ENCODE assay signal across 14 cellular contexts in the genomic region with DNA sequence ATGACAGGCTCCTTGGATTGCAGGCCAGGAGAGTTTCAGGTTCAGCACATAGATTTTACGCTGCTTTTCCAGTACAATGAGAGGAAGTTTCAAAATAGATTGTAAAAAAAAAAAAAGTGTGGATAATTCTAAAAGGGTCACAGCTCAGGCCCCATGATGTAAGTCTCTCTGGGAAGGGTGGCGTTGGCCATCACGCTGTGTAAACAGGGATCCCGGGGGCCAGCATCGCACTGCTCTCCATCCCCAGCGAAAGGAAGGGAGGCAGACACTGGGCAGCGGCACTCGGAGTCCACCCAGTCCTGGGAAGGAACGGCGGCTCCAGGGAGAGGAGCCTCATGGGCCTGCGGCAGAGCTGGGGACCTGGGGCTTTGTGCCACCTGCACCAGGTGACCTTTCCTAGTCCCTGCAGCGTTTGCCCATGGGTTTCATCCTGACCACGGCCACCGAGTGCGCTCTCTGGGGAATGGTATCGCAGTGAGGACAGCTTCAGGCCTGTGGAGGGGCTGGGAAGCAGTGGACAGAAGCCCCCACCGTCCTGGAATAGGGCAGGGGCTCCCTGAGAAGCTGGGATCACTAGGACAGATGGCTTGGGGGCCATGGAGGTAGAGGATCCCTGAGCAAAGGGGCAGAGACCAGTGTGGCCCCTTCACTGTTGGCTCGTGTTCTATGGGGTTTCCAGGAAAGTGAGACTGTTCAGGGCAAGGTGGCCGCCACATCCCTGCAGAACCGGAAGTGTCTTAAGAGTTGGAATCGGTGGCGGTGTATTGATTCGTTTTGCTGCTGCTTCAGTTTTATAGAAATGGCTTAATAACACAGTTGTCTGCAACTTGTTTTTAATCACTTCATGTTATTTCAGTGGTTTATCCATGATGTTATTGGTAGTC. TPM values are rescaled to one million over a fixed set of nuclear protein-coding genes. Genes with fewer than 3 reads are reported as not detected.
DNase-seq lines count a peak whose midpoint lies in the region; ATAC-seq and TF ChIP-seq lines count a peak whose summit lies in the region.
"Had no signal": no experiment of that assay in that cellular context is flagged by ENCODE, and none has a peak within 500 bp of the region (broad histone marks: within the 10 kb centered on the region; RNA-seq: fewer than 3 reads in every experiment).

No MANE protein-coding gene starts in this region.

- 85% methylated on average over 19 of the region's 23 CpGs for WGBS in esophagus muscularis mucosa
- WGBS in thyroid gland, 2 donors: 78 to 82% methylated on average over 21 to 23 of the region's 23 CpGs

- H3K27me3 Mint-ChIP-seq in activated CD8-positive, alpha-beta memory T cell treated with anti-CD3 and anti-CD28 coated beads, Interleukin-2, amount 10 ng/mL, durations not matched to agents 7 days and 5 days: peaks cover 12% of the 10 kb centered on the region
- H3K27me3 Mint-ChIP-seq: B cell; naive thymus-derived CD8-positive, alpha-beta T cell had no signal

- no peak overlapping the region for H3K4me3 Mint-ChIP-seq in activated CD8-positive, alpha-beta memory T cell treated with anti-CD3 and anti-CD28 coated beads, Interleukin-2, amount 10 ng/mL, durations not matched to agents 7 days and 5 days
- H3K4me3 Mint-ChIP-seq: B cell; naive thymus-derived CD8-positive, alpha-beta T cell had no signal

- ATAC-seq in activated CD8-positive, alpha-beta memory T cell treated with anti-CD3 and anti-CD28 coated beads, Interleukin-2, amount 10 ng/mL, durations not matched to agents 7 days and 5 days: no peak
- ATAC-seq in GM19035 (IDR thresholded peaks at IDR 0.05; ENCODE audit: unreplicated experiment) (no peak), HG02571 (IDR thresholded peaks at IDR 0.05; ENCODE audit: unreplicated experiment) (no peak), HG02870 (IDR thresholded peaks at IDR 0.05; ENCODE audit: unreplicated experiment) (no peak)
- ATAC-seq: naive thymus-derived CD8-positive, alpha-beta T cell had no signal

- H3K4me1 ChIP-seq in esophagus muscularis mucosa (peaks cover 0 to 27% (median 24%) of the 10 kb centered on the region in 4 donors), thyroid gland (peaks cover 24% of the 10 kb centered on the region in 2 donors)

- no peaks in the 10 kb centered on the region for H3K9me3 ChIP-seq in esophagus muscularis mucosa
- H3K9me3 ChIP-seq in thyroid gland: no peaks in the 10 kb centered on the region

- CTCF ChIA-PET in activated CD8-positive, alpha-beta memory T cell treated with anti-CD3 and anti-CD28 coated beads, Interleukin-2, amount 10 ng/mL, durations not matched to agents 7 days and 5 days (lab: Charles Lee): no interaction called here

- H3K27me3 ChIP-seq in esophagus muscularis mucosa (no peaks in the 10 kb centered on the region), thyroid gland (no peaks in the 10 kb centered on the region)

- no peaks in the 10 kb centered on the region for H3K9me3 Mint-ChIP-seq in activated CD8-positive, alpha-beta memory T cell treated with anti-CD3 and anti-CD28 coated beads, Interleukin-2, amount 10 ng/mL, durations not matched to agents 7 days and 5 days (ENCODE audit: low read depth)
- H3K9me3 Mint-ChIP-seq: naive thymus-derived CD8-positive, alpha-beta T cell had no signal

- H3K36me3 ChIP-seq in esophagus muscularis mucosa (no peaks in the 10 kb centered on the region), thyroid gland (no peaks in the 10 kb centered on the region)

- no peak for TF ChIP-seq EP300 in esophagus muscularis mucosa (IDR thresholded peaks at IDR 0.05)

- H3K4me3 ChIP-seq in esophagus muscularis mucosa (no peak overlapping the region), thyroid gland (replicated peaks in 1 of 3) (no peak overlapping the region)

- TF ChIP-seq CTCF in esophagus muscularis mucosa (IDR thresholded peaks at IDR 0.05): no peak
- TF ChIP-seq CTCF in thyroid gland (IDR thresholded peaks at IDR 0.05): no peak

- peak overlapping the region in 3 of 4 donors; percentile 35 to 63 (median 42) for H3K27ac ChIP-seq in esophagus muscularis mucosa (replicated peaks in 1 of 4)
- H3K27ac ChIP-seq in thyroid gland: peak overlapping the region in 2 of 3 donors; percentile 58 to 66

- H3K27ac Mint-ChIP-seq in activated CD8-positive, alpha-beta memory T cell treated with anti-CD3 and anti-CD28 coated beads, Interleukin-2, amount 10 ng/mL, durations not matched to agents 7 days and 5 days: no peak overlapping the region
- H3K27ac Mint-ChIP-seq: B cell had no signal

- H3K36me3 Mint-ChIP-seq in activated CD8-positive, alpha-beta memory T cell treated with anti-CD3 and anti-CD28 coated beads, Interleukin-2, amount 10 ng/mL, durations not matched to agents 7 days and 5 days: no peaks in the 10 kb centered on the region
- H3K36me3 Mint-ChIP-seq: naive thymus-derived CD8-positive, alpha-beta T cell had no signal

- intact Hi-C loops in esophagus muscularis mucosa (cut with DNase I) (no loop called here), thyroid gland (cut with DNase I) (no loop called here)

- peaks cover 3% of the 10 kb centered on the region for H3K4me1 Mint-ChIP-seq in activated CD8-positive, alpha-beta memory T cell treated with anti-CD3 and anti-CD28 coated beads, Interleukin-2, amount 10 ng/mL, durations not matched to agents 7 days and 5 days

- no peak for TF ChIP-seq POLR2A in esophagus muscularis mucosa (IDR thresholded peaks at IDR 0.05; ENCODE audit: low read depth)
- no peak for TF ChIP-seq POLR2A in thyroid gland (IDR thresholded peaks at IDR 0.05)

- DNase-seq in activated CD8-positive, alpha-beta memory T cell treated with anti-CD3 and anti-CD28 coated beads, Interleukin-2, amount 10 ng/mL, durations not matched to agents 7 days and 5 days: peak; percentile 34
- DNase-seq in esophagus muscularis mucosa (ENCODE audit: extremely low spot score) (peak; percentile 82), lung microvascular endothelial cell (ENCODE audit: low read depth in 2 of 2) (peak; percentile 72 to 91), thyroid gland (no peak)
- DNase-seq: amygdala; cerebellar nuclear complex; foreskin fibroblast; naive thymus-derived CD8-positive, alpha-beta T cell; NCI-H1694 treated with DMSO at 0.1 percent for 48 hours; retina had no signal

RNA-seq across cellular contexts. Expression of gene RGS12, which starts 38.9 kb away (rescaled TPM):
- total RNA-seq in activated CD8-positive, alpha-beta memory T cell treated with anti-CD3 and anti-CD28 coated beads, Interleukin-2, amount 10 ng/mL, durations not matched to agents 7 days and 5 days: 1 to 10 TPM; 2.1 to 5.0 TPM
- total RNA-seq in esophagus muscularis mucosa (10 to 100 TPM; 16.2 to 23.0 (median 19.2) TPM), lung microvascular endothelial cell (29.0 and 33.7 TPM in 2 replicates), thyroid gland (10 to 100 TPM; 14.6 to 25.1 (median 20.9) TPM)

Comparison
In these comparisons a context has a peak if more than half of its experiments do, and no peak if none do; other contexts are left out.
1. DNase-seq: peak in activated CD8-positive, alpha-beta memory T cell treated with anti-CD3 and anti-CD28 coated beads, Interleukin-2, amount 10 ng/mL, durations not matched to agents 7 days and 5 days (single experiment), esophagus muscularis mucosa (single experiment) and lung microvascular endothelial cell (2 of 2); none in thyroid gland (0 of 2).